Comparison of ENCODE assay signal across 1 cellular context in genomic region chr4:77433102-77433733, GRCh38.
TF ChIP-seq lines count a peak whose summit lies in the region.

No MANE protein-coding gene starts in this region.

TF ChIP-seq in H1, 55 proteins besides CTCF, POLR2A, EP300 and RAD21 (continued from another document):
- TF ChIP-seq CHD7 (IDR thresholded peaks at IDR 0.05; ENCODE audit: insufficient replicate concordance, low read length) (no peak), EGR1 (IDR thresholded peaks at IDR 0.05; ENCODE audit: borderline replicate concordance, low read depth, low read length) (no peak), RBBP5 (IDR thresholded peaks at IDR 0.05; ENCODE audit: borderline replicate concordance, low read depth, low read length) (no peak), RFX5 (IDR thresholded peaks at IDR 0.05; ENCODE audit: borderline replicate concordance, low read depth, low read length) (no peak), CHD2 (IDR thresholded peaks at IDR 0.05; ENCODE audit: low read length) (no peak), KDM4A (IDR thresholded peaks at IDR 0.05; ENCODE audit: low read depth, low read length, severe bottlenecking) (no peak), SP4 (IDR thresholded peaks at IDR 0.05; ENCODE audit: low read length) (no peak), USF2 (IDR thresholded peaks at IDR 0.05; ENCODE audit: low read length) (no peak), POU5F1 (IDR thresholded peaks at IDR 0.05; ENCODE audit: low read depth, low read length) (no peak)
